Comparison of ENCODE assay signal across 1 cellular context in genomic region chr15:45606413-45606812, GRCh38.
TF ChIP-seq lines count a peak whose summit lies in the region.

No MANE protein-coding gene starts in this region.

TF ChIP-seq in GM12878, 131 proteins besides CTCF, POLR2A, EP300 and RAD21 (continues in another document):
- TF ChIP-seq MYC (IDR thresholded peaks at IDR 0.05; ENCODE audit: insufficient read depth, insufficient read length, insufficient replicate concordance, low read length, severe bottlenecking) = no peak
- no peak for TF ChIP-seq ZBTB40 (IDR thresholded peaks at IDR 0.05; ENCODE audit: borderline replicate concordance)
- no peak for TF ChIP-seq YY1 (IDR thresholded peaks at IDR 0.05; ENCODE audit: low read depth, low read length)
- TF ChIP-seq KAT2A (conservative IDR thresholded peaks at IDR 0.05; ENCODE audit: control insufficient read depth, low read depth, low read length) = no peak
- no peak for TF ChIP-seq E2F8 (IDR thresholded peaks at IDR 0.05; ENCODE audit: low read depth, partially characterized antibody)
- TF ChIP-seq WRNIP1 (IDR thresholded peaks at IDR 0.05; ENCODE audit: borderline replicate concordance, low read depth, low read length) = no peak
- no peak for TF ChIP-seq ZNF217 (IDR thresholded peaks at IDR 0.05)
- TF ChIP-seq KLF5 (IDR thresholded peaks at IDR 0.05; ENCODE audit: partially characterized antibody) = no peak
- TF ChIP-seq POU2F2 (IDR thresholded peaks at IDR 0.05; ENCODE audit: borderline replicate concordance, low read depth, low read length) = no peak
- no peak; the same call in 1 of the 2 replicates for TF ChIP-seq ATF2 (IDR thresholded peaks at IDR 0.05; ENCODE audit: low read length)
- no peak for TF ChIP-seq ELK1 (IDR thresholded peaks at IDR 0.05; ENCODE audit: low read depth, low read length)
- TF ChIP-seq CEBPB (IDR thresholded peaks at IDR 0.05; ENCODE audit: borderline replicate concordance in 1 of 2, low read depth in 2 of 2, low read length in 2 of 2) = no peak
- TF ChIP-seq JUNB (IDR thresholded peaks at IDR 0.05) = peak; percentile 59
- TF ChIP-seq LARP7 (IDR thresholded peaks at IDR 0.05) = no peak
- TF ChIP-seq REST (IDR thresholded peaks at IDR 0.05; ENCODE audit: low read depth, low read length) = no peak
- 0 out of 2 replicates have a peak, but pooled peaks have one; percentile 15 for TF ChIP-seq IRF4 (IDR thresholded peaks at IDR 0.05; ENCODE audit: low read depth, low read length)
- TF ChIP-seq ZZZ3 (IDR thresholded peaks at IDR 0.05; ENCODE audit: control insufficient read depth, insufficient read length, low read depth) = no peak
- no peak for TF ChIP-seq SMAD5 (IDR thresholded peaks at IDR 0.05; ENCODE audit: low read depth)
- no peak for TF ChIP-seq ZBTB4 (CRISPR knock-in tag; IDR thresholded peaks at IDR 0.05)
- TF ChIP-seq PBX3 (IDR thresholded peaks at IDR 0.05; ENCODE audit: insufficient replicate concordance, low read depth, low read length) = no peak
- no peak for TF ChIP-seq SPI1 (IDR thresholded peaks at IDR 0.05; ENCODE audit: borderline replicate concordance, insufficient read depth, low read depth, low read length)
- TF ChIP-seq RBBP5 (conservative IDR thresholded peaks at IDR 0.05) = no peak
- no peak for TF ChIP-seq MTA2 (IDR thresholded peaks at IDR 0.05; ENCODE audit: low read depth)
- no peak for TF ChIP-seq NFXL1 (IDR thresholded peaks at IDR 0.05; ENCODE audit: borderline replicate concordance)
- peak; percentile 50; the same call in 1 of the 2 replicates for TF ChIP-seq NFIC (IDR thresholded peaks at IDR 0.05; ENCODE audit: low read depth, low read length)
- no peak for TF ChIP-seq CHD1 (IDR thresholded peaks at IDR 0.05; ENCODE audit: low read depth, low read length)
- no peak for TF ChIP-seq TCF12 (IDR thresholded peaks at IDR 0.05; ENCODE audit: low read depth, low read length)
- TF ChIP-seq IRF5 (IDR thresholded peaks at IDR 0.05; ENCODE audit: borderline replicate concordance) = no peak
- TF ChIP-seq CHD4 (IDR thresholded peaks at IDR 0.05) = no peak
- TF ChIP-seq FOXK2 (IDR thresholded peaks at IDR 0.05) = no peak
- no peak for TF ChIP-seq SKIL (IDR thresholded peaks at IDR 0.05; ENCODE audit: low read depth, poor library complexity, severe bottlenecking)
- no peak for TF ChIP-seq PKNOX1 (IDR thresholded peaks at IDR 0.05)
- TF ChIP-seq TCF3 (IDR thresholded peaks at IDR 0.05; ENCODE audit: borderline replicate concordance, insufficient read depth, low read depth, low read length) = no peak
- TF ChIP-seq BACH1 (IDR thresholded peaks at IDR 0.05; ENCODE audit: borderline replicate concordance) = no peak
- TF ChIP-seq SUZ12 (IDR thresholded peaks at IDR 0.05; ENCODE audit: unreplicated experiment) = no peak
